In genomic region chr6:33312361-33313104, GRCh38 we compare ENCODE assay signal across 8 cellular contexts. TPM values are rescaled to one million over a fixed set of nuclear protein-coding genes. Genes with fewer than 3 reads are reported as not detected.
DNase-seq lines count a peak whose midpoint lies in the region; ATAC-seq and TF ChIP-seq lines count a peak whose summit lies in the region.

No MANE protein-coding gene starts in this region.

- H3K23ac ChIP-seq in IMR-90 (ENCODE audit: low read depth, low read length) = peak overlapping the region; percentile 96

- H3K9ac ChIP-seq in IMR-90 (ENCODE audit: low read depth, low read length) = peak overlapping the region; percentile 96

- peak overlapping the region; percentile 98 for H3K4me2 ChIP-seq in IMR-90 (ENCODE audit: low read depth, low read length)

- H3K18ac ChIP-seq in IMR-90 (ENCODE audit: low read depth, low read length) = peak overlapping the region; percentile 5; the same call in 1 of the 2 replicates

- TF ChIP-seq POLR2A in IMR-90 (IDR thresholded peaks at IDR 0.05; ENCODE audit: low read depth, low read length) (no peak), esophagus squamous epithelium (IDR thresholded peaks at IDR 0.05) (peak in 1 of 4 donors; percentile 43)

- peak; percentile 88 for DNase-seq in GM10248 (ENCODE audit: extremely low spot score)
- peak; percentile 64 for DNase-seq in IMR-90
- peak; percentile 72 for DNase-seq in OCI-M1 (lab: John Stamatoyannopoulos, UW)
- peak; percentile 76 to 84 for DNase-seq in activated T-cell treated with anti-CD3 and anti-CD28 coated beads, Interleukin-2, amount 50 U/mL, for 72 hours
- no peak for DNase-seq in esophagus squamous epithelium (lab: John Stamatoyannopoulos, UW)
- DNase-seq in naive B cell = peak; percentile 80
- DNase-seq in stimulated activated naive CD8-positive, alpha-beta T cell treated with anti-CD3 and anti-CD28 coated beads, Interleukin-15, Interleukin-2, amounts not matched to agents 100 U/mL and 50 U/mL, for 24 hours = peak; percentile 81

- H3K4me3 Mint-ChIP-seq in activated T-cell treated with anti-CD3 and anti-CD28 coated beads, Interleukin-2, amount 50 U/mL, for 72 hours = peak overlapping the region; percentile 98
- peak overlapping the region; percentile 94 to 100 (median 99) for H3K4me3 Mint-ChIP-seq in naive B cell

- ATAC-seq in IMR-90 (ENCODE audit: low read depth) = no peak
- ATAC-seq in activated T-cell treated with anti-CD3 and anti-CD28 coated beads, Interleukin-2, amount 50 U/mL, for 72 hours (replicated peaks in 1 of 2) = peak; percentile 44 to 46
- ATAC-seq in naive B cell (ENCODE audit: low read depth in 2 of 2) = peak; percentile 33 to 40
- ATAC-seq in stimulated activated naive CD8-positive, alpha-beta T cell treated with anti-CD3 and anti-CD28 coated beads, Interleukin-15, Interleukin-2, amounts not matched to agents 100 U/mL and 50 U/mL, for 24 hours = peak; percentile 17
- no peak for ATAC-seq in HG03439 (IDR thresholded peaks at IDR 0.05; ENCODE audit: unreplicated experiment)

- TF ChIP-seq RAD21 in IMR-90 (IDR thresholded peaks at IDR 0.05; ENCODE audit: low read length) = no peak

- peak overlapping the region; percentile 98; the same call in 1 of the 2 replicates for H3K4ac ChIP-seq in IMR-90 (ENCODE audit: low read depth, low read length)

- no peaks in the 10 kb centered on the region for H3K9me3 ChIP-seq in IMR-90 (ENCODE audit: control insufficient read depth, insufficient read depth, low read length)
- H3K9me3 ChIP-seq in esophagus squamous epithelium = no peaks in the 10 kb centered on the region

- peak overlapping the region; percentile 79 to 96; a peak in 1 of 4 replicates for H4K8ac ChIP-seq in IMR-90 (ENCODE audit: low read depth in 2 of 2, low read length in 2 of 2)

- BruUV-seq in IMR-90 (replicated peaks; lab: Mats Ljungman, UMichigan) = no TSS peak

- H3K27ac ChIP-seq in IMR-90 (ENCODE audit: insufficient read depth, low read length) (peak overlapping the region; percentile 97), esophagus squamous epithelium (peak overlapping the region; percentile 91 to 99 (median 98))

- H3K36me3 ChIP-seq in IMR-90 (ENCODE audit: control insufficient read depth, insufficient read depth, low read length) (peaks cover 2% of the 10 kb centered on the region; the same call in 1 of the 2 replicates), esophagus squamous epithelium (peaks cover 0 to 44% (median 0%) of the 10 kb centered on the region in 3 donors)

- no peaks in the 10 kb centered on the region for H3K27me3 Mint-ChIP-seq in activated T-cell treated with anti-CD3 and anti-CD28 coated beads, Interleukin-2, amount 50 U/mL, for 72 hours (ENCODE audit: low read depth)
- no peaks in the 10 kb centered on the region for H3K27me3 Mint-ChIP-seq in naive B cell

- H3K9me3 Mint-ChIP-seq in activated T-cell treated with anti-CD3 and anti-CD28 coated beads, Interleukin-2, amount 50 U/mL, for 72 hours = no peaks in the 10 kb centered on the region
- no peaks in the 10 kb centered on the region for H3K9me3 Mint-ChIP-seq in naive B cell

- peak overlapping the region; percentile 33; the same call in 1 of the 2 replicates for H4K5ac ChIP-seq in IMR-90 (ENCODE audit: low read depth, low read length)

- H3K9me1 ChIP-seq in IMR-90 (ENCODE audit: insufficient read depth, low read length) = peaks cover 11% of the 10 kb centered on the region

- no peak overlapping the region for H2BK15ac ChIP-seq in IMR-90 (ENCODE audit: low read depth, low read length)

- H2BK120ac ChIP-seq in IMR-90 (ENCODE audit: low read depth, low read length) = no peak overlapping the region

- H3K27me3 ChIP-seq in IMR-90 (ENCODE audit: control insufficient read depth, insufficient read depth, low read length) (no peaks in the 10 kb centered on the region), esophagus squamous epithelium (no peaks in the 10 kb centered on the region)

- H2BK20ac ChIP-seq in IMR-90 (ENCODE audit: low read depth, low read length) = no peak overlapping the region

- in situ Hi-C loops in IMR-90 (cut with MboI; ENCODE audit: low sequenced_read_pairs) = no loop called here

- peak overlapping the region; percentile 76; the same call in 1 of the 2 replicates for H2AK5ac ChIP-seq in IMR-90 (ENCODE audit: low read depth, low read length)

- peaks cover 68% of the 10 kb centered on the region for H3K4me1 Mint-ChIP-seq in activated T-cell treated with anti-CD3 and anti-CD28 coated beads, Interleukin-2, amount 50 U/mL, for 72 hours (ENCODE audit: low read depth)
- H3K4me1 Mint-ChIP-seq in naive B cell = peaks cover 54 to 79% (median 66%) of the 10 kb centered on the region in 3 donors

- dilution Hi-C loops in IMR-90 (cut with HindIII; ENCODE audit: low sequenced_read_pairs, unreplicated experiment) = no loop called here

- POLR2A ChIA-PET in GM10248 (lab: Yijun Ruan, JAX) = interaction anchor here (0.5 to 1.1 kb wide), 3 partner anchors 11 to 103 kb away, joined by 3 to 7 read pairs (median 3); partner anchors contain the start of gene RGL2
- POLR2A ChIA-PET in IMR-90 (lab: Charles Lee; ENCODE audit: unreplicated experiment) = interaction anchor here (0.6 to 1.2 kb wide), 2 partner anchors 13 to 380 kb away, joined by 3 read pairs; no protein-coding TSS in a partner anchor

- H3K56ac ChIP-seq in IMR-90 (ENCODE audit: extremely low read depth, insufficient read depth, low read length) = 0 out of 2 replicates have a peak overlapping the region, but pooled peaks have one; percentile 94

- CTCF ChIA-PET in GM10248 (lab: Yijun Ruan, JAX) (interaction anchor here (0.8 to 2.7 kb wide), 5 partner anchors 9 to 44 kb away, joined by 3 to 18 read pairs (median 4); partner anchors contain the start of gene RGL2), IMR-90 (lab: Yijun Ruan, JAX) (interaction anchor here (0.6 to 1.0 kb wide), 2 partner anchors 12 to 42 kb away, joined by 4 to 5 read pairs; no protein-coding TSS in a partner anchor)

- H2AFZ ChIP-seq in IMR-90 (replicated peaks; ENCODE audit: low read length, poor library complexity) = peak overlapping the region; percentile 96

- H2AK9ac ChIP-seq in IMR-90 (replicated peaks; ENCODE audit: low read depth, low read length, poor library complexity) = peak overlapping the region; percentile 99

- intact Hi-C loops in IMR-90 (cut with micrococcal nuclease) = loop anchor here (1.0 to 5.0 kb wide), 3 partner anchors 13 to 105 kb away; partner anchors contain the start of gene CUTA
- intact Hi-C loops in esophagus squamous epithelium (cut with DNase I) = no loop called here

- H4K91ac ChIP-seq in IMR-90 (ENCODE audit: insufficient read depth, low read depth, low read length) = peak overlapping the region; percentile 61; the same call in 1 of the 2 replicates

- H3K4me3 ChIP-seq in IMR-90 (ENCODE audit: insufficient read depth, low read depth, low read length) (peak overlapping the region; percentile 64), esophagus squamous epithelium (peak overlapping the region; percentile 72 to 81 (median 76))

- peaks cover 12% of the 10 kb centered on the region for H4K20me1 ChIP-seq in IMR-90 (ENCODE audit: insufficient read depth, low read length)

- peak overlapping the region; percentile 90 for H3K14ac ChIP-seq in IMR-90 (replicated peaks; ENCODE audit: low read depth, low read length)

- TF ChIP-seq CTCF in GM10248 (IDR thresholded peaks at IDR 0.05; ENCODE audit: control extremely low read depth, extremely low read depth, low read depth, missing control alignments) (peak; percentile 19), IMR-90 (conservative IDR thresholded peaks at IDR 0.05; ENCODE audit: low read depth, low read length) (0 out of 2 replicates have a peak, but pooled peaks have one; percentile 4), esophagus squamous epithelium (IDR thresholded peaks at IDR 0.05) (no peak)

- 4% methylated on average over 5 of the region's 29 CpGs; no CpG with 5 or more reads in 1 of the 2 experiments for WGBS in IMR-90 (ENCODE audit: extremely low coverage in 2 of 2, insufficient read length in 1 of 2), 2 experiments
- WGBS in esophagus squamous epithelium, 2 donors = 2 to 13% methylated on average over 12 to 15 of the region's 29 CpGs

- peak overlapping the region; percentile 95 for H2BK5ac ChIP-seq in IMR-90 (ENCODE audit: low read depth, low read length, poor library complexity, severe bottlenecking)

- peaks cover 12 to 32% of the 10 kb centered on the region in 2 donors for H3K36me3 Mint-ChIP-seq in activated T-cell treated with anti-CD3 and anti-CD28 coated beads, Interleukin-2, amount 50 U/mL, for 72 hours (ENCODE audit: insufficient read depth in 2 of 2)
- peaks cover 10 to 13% of the 10 kb centered on the region in 2 donors for H3K36me3 Mint-ChIP-seq in naive B cell

- H3K79me1 ChIP-seq in IMR-90 (ENCODE audit: low read depth in 1 of 2, low read length in 2 of 2) = peaks cover 23 to 78% of the 10 kb centered on the region in 2 experiments

- peak overlapping the region; percentile 98 for H3K27ac Mint-ChIP-seq in activated T-cell treated with anti-CD3 and anti-CD28 coated beads, Interleukin-2, amount 50 U/mL, for 72 hours
- peak overlapping the region; percentile 99 to 100 (median 100) for H3K27ac Mint-ChIP-seq in naive B cell

- H3K4me1 ChIP-seq in IMR-90 (ENCODE audit: control insufficient read depth, insufficient read depth, low read length) (peaks cover 11% of the 10 kb centered on the region), esophagus squamous epithelium (peaks cover 26 to 69% (median 44%) of the 10 kb centered on the region in 3 donors)

RNA-seq across cellular contexts. Expression of gene TAPBP, which starts 1.3 kb away (rescaled TPM):
- 12.5 and 13.1 TPM in 2 replicates for total RNA-seq in IMR-90 (2012; rRNA removed)
- 62.5 and 63.3 TPM in 2 replicates for polyA plus RNA-seq in IMR-90 (2012; rRNA removed)
- polyA plus RNA-seq in IMR-90 (2012; cell fraction: cytosol; rRNA removed) = 57.3 and 109 TPM in 2 replicates
- 111 and 160 TPM in 2 replicates for polyA plus RNA-seq in IMR-90 (2012; cell fraction: nucleus; rRNA removed; ENCODE audit: low replicate concordance)
- 100 to 1,000 TPM; 180 to 210 TPM for total RNA-seq in activated T-cell treated with anti-CD3 and anti-CD28 coated beads, Interleukin-2, amount 50 U/mL, for 72 hours
- total RNA-seq in esophagus squamous epithelium = 100 to 1,000 TPM in 1 of 4 donors, 10 to 100 TPM in 3; 68.1 to 101 (median 77.0) TPM
- polyA plus RNA-seq in naive B cell (ENCODE audit: low read depth in 6 of 6) = 100 to 1,000 TPM; 450 to 564 (median 508) TPM

RNA-seq across cellular contexts. Expression of gene ZBTB22, which starts 5.0 kb away (rescaled TPM):
- total RNA-seq in IMR-90 (2012; rRNA removed) (5.8 and 6.8 TPM in 2 replicates), esophagus squamous epithelium (10 to 100 TPM in 3 of 4 donors, 1 to 10 TPM in 1; 8.5 to 17.5 (median 14.8) TPM)
- polyA plus RNA-seq in IMR-90 (2012; rRNA removed) (12.7 and 13.0 TPM in 2 replicates), naive B cell (ENCODE audit: low read depth in 6 of 6) (10 to 100 TPM; 19.2 to 29.9 (median 23.8) TPM)
- polyA plus RNA-seq in IMR-90 (2012; cell fraction: cytosol; rRNA removed) = 6.9 and 17.4 TPM in 2 replicates
- 10.1 and 18.2 TPM in 2 replicates for polyA plus RNA-seq in IMR-90 (2012; cell fraction: nucleus; rRNA removed; ENCODE audit: low replicate concordance)
- 10 to 100 TPM; 14.9 to 16.1 TPM for total RNA-seq in activated T-cell treated with anti-CD3 and anti-CD28 coated beads, Interleukin-2, amount 50 U/mL, for 72 hours

RNA-seq across cellular contexts. Expression of gene DAXX, which starts 10.2 kb away (rescaled TPM):
- total RNA-seq in IMR-90 (2012; rRNA removed) (77.8 and 92.2 TPM in 2 replicates), esophagus squamous epithelium (10 to 100 TPM; 25.1 to 41.6 (median 36.3) TPM)
- polyA plus RNA-seq in IMR-90 (2012; rRNA removed) (75.9 and 87.2 TPM in 2 replicates), naive B cell (ENCODE audit: low read depth in 6 of 6) (100 to 1,000 TPM in 3 of 6 donors, 10 to 100 TPM in 3; 61.4 to 140 (median 102) TPM)
- polyA plus RNA-seq in IMR-90 (2012; cell fraction: cytosol; rRNA removed) = 43.8 and 49.9 TPM in 2 replicates
- polyA plus RNA-seq in IMR-90 (2012; cell fraction: nucleus; rRNA removed; ENCODE audit: low replicate concordance) = 62.3 and 79.7 TPM in 2 replicates
- 10 to 100 TPM; 56.5 to 61.3 TPM for total RNA-seq in activated T-cell treated with anti-CD3 and anti-CD28 coated beads, Interleukin-2, amount 50 U/mL, for 72 hours

RNA-seq across cellular contexts. Expression of gene RGL2, which starts 13.8 kb away (rescaled TPM):
- 4.1 and 4.4 TPM in 2 replicates for total RNA-seq in IMR-90 (2012; rRNA removed)
- polyA plus RNA-seq in IMR-90 (2012; rRNA removed) = 26.9 TPM in 2 replicates
- 15.3 and 19.7 TPM in 2 replicates for polyA plus RNA-seq in IMR-90 (2012; cell fraction: cytosol; rRNA removed)
- polyA plus RNA-seq in IMR-90 (2012; cell fraction: nucleus; rRNA removed; ENCODE audit: low replicate concordance) = 198 and 258 TPM in 2 replicates
- total RNA-seq in activated T-cell treated with anti-CD3 and anti-CD28 coated beads, Interleukin-2, amount 50 U/mL, for 72 hours = 10 to 100 TPM; 34.3 to 43.7 TPM
- 10 to 100 TPM; 54.9 to 78.7 (median 63.2) TPM for total RNA-seq in esophagus squamous epithelium
- 10 to 100 TPM; 15.5 to 39.0 (median 17.2) TPM for polyA plus RNA-seq in naive B cell (ENCODE audit: low read depth in 6 of 6)

RNA-seq across cellular contexts. Expression of gene PFDN6, which starts 23.1 kb away (rescaled TPM):
- 24.4 and 41.7 TPM in 2 replicates for total RNA-seq in IMR-90 (2012; rRNA removed)
- 76.5 and 92.1 TPM in 2 replicates for polyA plus RNA-seq in IMR-90 (2012; rRNA removed)
- polyA plus RNA-seq in IMR-90 (2012; cell fraction: cytosol; rRNA removed) = 14.6 and 24.2 TPM in 2 replicates
- polyA plus RNA-seq in IMR-90 (2012; cell fraction: nucleus; rRNA removed; ENCODE audit: low replicate concordance) = 12.9 and 43.5 TPM in 2 replicates
- 10 to 100 TPM; 41.9 to 54.6 TPM for total RNA-seq in activated T-cell treated with anti-CD3 and anti-CD28 coated beads, Interleukin-2, amount 50 U/mL, for 72 hours
- 10 to 100 TPM; 28.6 to 71.0 (median 43.5) TPM for total RNA-seq in esophagus squamous epithelium
- 10 to 100 TPM; 29.4 to 47.8 (median 41.3) TPM for polyA plus RNA-seq in naive B cell (ENCODE audit: low read depth in 6 of 6)

Comparison
In these comparisons a context has a peak if more than half of its experiments do, and no peak if none do; other contexts are left out.
1. CTCF ChIP-seq: peak in GM10248 (single experiment) and IMR-90 (single experiment); none in esophagus squamous epithelium (0 of 6).
2. ATAC-seq: peak in activated T-cell treated with anti-CD3 and anti-CD28 coated beads, Interleukin-2, amount 50 U/mL, for 72 hours (2 of 2), naive B cell (2 of 2) and stimulated activated naive CD8-positive, alpha-beta T cell treated with anti-CD3 and anti-CD28 coated beads, Interleukin-15, Interleukin-2, amounts not matched to agents 100 U/mL and 50 U/mL, for 24 hours (single experiment); none in IMR-90 (single experiment) and HG03439 (single experiment).